Comparison of ENCODE assay signal across 8 cellular contexts in the genomic region with DNA sequence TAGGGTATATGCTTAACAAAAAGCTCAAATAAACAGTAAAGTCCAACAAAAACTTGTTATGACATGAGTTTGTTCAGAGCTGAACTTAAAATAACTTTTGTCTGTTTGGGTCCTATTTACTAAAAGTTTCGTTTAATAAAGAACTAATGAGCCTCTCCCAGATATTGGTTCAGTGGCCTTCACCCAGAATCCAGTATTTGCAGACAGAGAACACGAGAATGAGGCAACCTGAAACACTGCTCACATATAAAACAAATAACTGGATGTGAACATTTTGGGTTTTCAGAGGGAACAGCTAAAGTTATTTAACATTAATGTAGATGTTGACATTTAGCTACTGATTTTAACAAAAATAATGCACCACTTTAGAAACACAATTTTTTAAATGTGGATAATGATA.
"Had no signal": no experiment of that assay in that cellular context is flagged by ENCODE, and none has a peak within 500 bp of the region (broad histone marks: within the 10 kb centered on the region; RNA-seq: fewer than 3 reads in every experiment).

No MANE protein-coding gene starts in this region.

- H3K36me3 ChIP-seq: HAP-1 had no signal

- H3K9me3 ChIP-seq: HAP-1 had no signal

- H3K9ac ChIP-seq: KMS-11 had no signal

- H3K4me1 ChIP-seq: HAP-1 had no signal

- H3K4me3 ChIP-seq: GM23338, HAP-1 had no signal

- H3K27ac ChIP-seq: KMS-11 had no signal

- ATAC-seq: GM23338, HCT116 had no signal

- H2AFZ ChIP-seq: GM23338 had no signal

- H3K4me2 ChIP-seq: GM23338, KMS-11 had no signal

- FAIRE-seq: HTR-8/SVneo had no signal

- DNase-seq: H7, HFFc6, KBM-7 had no signal
